Comparison of ENCODE assay signal across 11 cellular contexts in the genomic region with DNA sequence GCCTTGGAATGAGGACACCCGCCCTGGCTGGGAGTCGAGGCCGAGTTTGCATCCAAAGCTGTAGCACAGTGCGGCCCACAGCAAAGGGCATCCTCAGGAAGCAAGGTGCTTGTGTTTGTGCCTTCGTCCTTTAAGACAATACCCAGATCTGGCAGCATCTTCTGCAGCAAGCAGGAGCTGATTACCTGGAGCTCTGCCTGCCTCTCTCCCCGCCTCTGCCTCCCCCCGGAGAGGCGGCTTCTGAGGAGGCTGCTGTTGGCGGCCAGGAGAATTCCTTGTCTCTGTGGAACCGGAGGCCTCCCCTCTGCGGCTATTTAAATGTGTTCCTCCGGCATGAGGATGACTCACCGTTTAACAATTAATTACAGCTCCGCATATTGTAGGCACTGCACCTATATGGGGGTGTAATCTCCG.
DNase-seq lines count a peak whose midpoint lies in the region; ATAC-seq and TF ChIP-seq lines count a peak whose summit lies in the region.
"Had no signal": no experiment of that assay in that cellular context is flagged by ENCODE, and none has a peak within 500 bp of the region (broad histone marks: within the 10 kb centered on the region; RNA-seq: fewer than 3 reads in every experiment).

No MANE protein-coding gene starts in this region.

- peaks cover 2% of the 10 kb centered on the region for H3K36me3 Mint-ChIP-seq in chondrocyte (ENCODE audit: low read depth)

- H3K4me3 Mint-ChIP-seq in chondrocyte (ENCODE audit: unreplicated experiment), result no peak overlapping the region

- peaks cover 30% of the 10 kb centered on the region for H3K4me1 Mint-ChIP-seq in chondrocyte (ENCODE audit: low read depth)

- no peaks in the 10 kb centered on the region for H3K27me3 Mint-ChIP-seq in chondrocyte (ENCODE audit: low read depth)

- ATAC-seq in HG02588 (IDR thresholded peaks at IDR 0.05; ENCODE audit: unreplicated experiment) (no peak), GM19455 (IDR thresholded peaks at IDR 0.05; ENCODE audit: unreplicated experiment) (no peak), GM21367 (IDR thresholded peaks at IDR 0.05; ENCODE audit: unreplicated experiment) (no peak)
- ATAC-seq: mucosa of descending colon had no signal

- TF ChIP-seq CTCF in chondrocyte (IDR thresholded peaks at IDR 0.05), result no peak

- H3K9me3 Mint-ChIP-seq in chondrocyte (ENCODE audit: low read depth), result no peaks in the 10 kb centered on the region

- DNase-seq in NCI-H82 (lab: John Stamatoyannopoulos, UW), result peak; percentile 27
- no peak for DNase-seq in NCI-H82 treated with DMSO at 0.1 percent for 48 hours (lab: John Stamatoyannopoulos, UW; ENCODE audit: unreplicated experiment)
- DNase-seq in chondrocyte (ENCODE audit: low spot score), result no peak
- peak; percentile 80 for DNase-seq in iPS-NIHi7 (ENCODE audit: extremely low spot score)
- no peak for DNase-seq in SHP77 treated with DMSO at 0.1 percent for 48 hours (lab: John Stamatoyannopoulos, UW)
- DNase-seq: activated CD4-positive, alpha-beta T cell treated with anti-CD3 and anti-CD28 coated beads for 1 hour; mucosa of descending colon; NCI-H748 treated with DMSO at 0.1 percent for 48 hours had no signal

- H3K27ac Mint-ChIP-seq in chondrocyte (ENCODE audit: unreplicated experiment), result peak overlapping the region; percentile 57

Comparison
In these comparisons a context has a peak if more than half of its experiments do, and no peak if none do; other contexts are left out.
1. DNase-seq: peak in NCI-H82 (single experiment) and iPS-NIHi7 (single experiment); none in NCI-H82 treated with DMSO at 0.1 percent for 48 hours (single experiment), chondrocyte (single experiment) and SHP77 treated with DMSO at 0.1 percent for 48 hours (single experiment).